Comparison of ENCODE assay signal across 19 cellular contexts in the genomic region with DNA sequence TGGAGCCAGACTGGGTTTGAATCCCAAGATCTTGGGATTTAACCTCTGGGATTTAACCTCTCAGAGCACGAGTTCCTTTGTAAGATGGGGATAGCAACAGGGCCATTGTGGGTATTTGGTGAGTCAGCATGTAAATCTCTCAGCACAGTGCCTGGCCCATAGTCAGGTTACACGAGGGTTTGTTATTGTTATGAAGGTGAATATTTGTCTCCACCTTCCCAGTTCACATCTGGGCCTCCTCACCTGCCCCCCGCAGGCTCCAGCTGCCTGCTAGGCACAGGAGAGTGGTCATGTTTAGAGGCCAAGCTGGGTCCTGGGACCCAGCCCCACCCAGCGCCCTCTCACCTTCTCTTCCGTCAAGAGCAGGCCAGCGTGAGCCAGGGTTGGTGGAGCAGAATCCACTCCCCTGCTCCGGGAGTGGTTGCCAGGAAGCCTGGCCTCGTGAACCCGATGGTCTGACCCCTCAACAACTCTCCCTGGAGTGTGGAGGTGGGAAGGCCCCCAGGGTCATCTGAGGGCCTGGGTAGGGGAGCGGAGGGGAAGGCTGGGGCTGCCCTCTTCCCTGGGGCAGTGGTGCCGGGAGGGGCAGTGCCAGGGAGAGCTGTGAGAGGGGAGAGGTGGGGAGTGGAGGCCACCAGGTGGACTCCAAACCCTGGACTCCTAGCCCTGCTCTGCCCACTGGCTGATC. TPM values are rescaled to one million over a fixed set of nuclear protein-coding genes. Genes with fewer than 3 reads are reported as not detected.
"Had no signal": no experiment of that assay in that cellular context is flagged by ENCODE, and none has a peak within 500 bp of the region (broad histone marks: within the 10 kb centered on the region; RNA-seq: fewer than 3 reads in every experiment).

No MANE protein-coding gene starts in this region.

- H3K27ac ChIP-seq: esophagus muscularis mucosa, hepatocyte, psoas muscle, sigmoid colon, thyroid gland had no signal

- H3K9me3 Mint-ChIP-seq: activated CD4-positive, alpha-beta T cell treated with anti-CD3 and anti-CD28 coated beads, Interleukin-2, amount 10 ng/mL, durations not matched to agents 7 days and 5 days; memory B cell; natural killer cell had no signal

- H3K36me3 ChIP-seq: esophagus muscularis mucosa, sigmoid colon, thyroid gland had no signal

- H3K4me2 ChIP-seq: hepatocyte had no signal

- H3K36me3 Mint-ChIP-seq: memory B cell, natural killer cell had no signal

- H3K4me3 Mint-ChIP-seq: activated CD4-positive, alpha-beta T cell treated with anti-CD3 and anti-CD28 coated beads, Interleukin-2, amount 10 ng/mL, durations not matched to agents 7 days and 5 days; memory B cell; natural killer cell had no signal

- H3K9me3 ChIP-seq: esophagus muscularis mucosa, psoas muscle, sigmoid colon, thyroid gland had no signal

- H3K4me3 ChIP-seq: esophagus muscularis mucosa, hepatocyte, psoas muscle, sigmoid colon, thyroid gland had no signal

- H3K27ac Mint-ChIP-seq: activated CD4-positive, alpha-beta T cell treated with anti-CD3 and anti-CD28 coated beads, Interleukin-2, amount 10 ng/mL, durations not matched to agents 7 days and 5 days; memory B cell; natural killer cell had no signal

- H3K4me1 ChIP-seq: esophagus muscularis mucosa, sigmoid colon had no signal

- ATAC-seq: left ventricle myocardium superior, natural killer cell had no signal

- FAIRE-seq: astrocyte, colon, TTC549 had no signal

- H3K27me3 ChIP-seq: thyroid gland had no signal

- H3K4me1 Mint-ChIP-seq: memory B cell had no signal

- H3K79me2 ChIP-seq: hepatocyte had no signal

- DNase-seq: activated CD4-positive, alpha-beta T cell treated with anti-CD3 and anti-CD28 coated beads, Interleukin-2, amount 10 ng/mL, durations not matched to agents 7 days and 5 days; activated CD4-positive, CD25-positive, alpha-beta regulatory T cell; activated CD8-positive, alpha-beta memory T cell treated with anti-CD3 and anti-CD28 coated beads for 24 hours; activated naive CD4-positive, alpha-beta T cell; natural killer cell; sigmoid colon; stimulated activated CD4-positive, alpha-beta T cell treated with anti-CD3 and anti-CD28 coated beads, Interleukin-12 subunit alpha, Interleukin-12 subunit beta, amount 100 ng/mL, for 4 hours; stimulated activated CD4-positive, alpha-beta T cell treated with anti-CD3 and anti-CD28 coated beads, Interleukin-2, amount 100 ng/mL, for 24 hours; SW 1271; thyroid gland had no signal

- H2AFZ ChIP-seq: hepatocyte had no signal

RNA-seq across cellular contexts. Expression of gene FAM241B, which starts 26.0 kb away (rescaled TPM):
- total RNA-seq: urinary bladder had no signal
